ENCODE assay signal across 13 cellular contexts in the genomic region with DNA sequence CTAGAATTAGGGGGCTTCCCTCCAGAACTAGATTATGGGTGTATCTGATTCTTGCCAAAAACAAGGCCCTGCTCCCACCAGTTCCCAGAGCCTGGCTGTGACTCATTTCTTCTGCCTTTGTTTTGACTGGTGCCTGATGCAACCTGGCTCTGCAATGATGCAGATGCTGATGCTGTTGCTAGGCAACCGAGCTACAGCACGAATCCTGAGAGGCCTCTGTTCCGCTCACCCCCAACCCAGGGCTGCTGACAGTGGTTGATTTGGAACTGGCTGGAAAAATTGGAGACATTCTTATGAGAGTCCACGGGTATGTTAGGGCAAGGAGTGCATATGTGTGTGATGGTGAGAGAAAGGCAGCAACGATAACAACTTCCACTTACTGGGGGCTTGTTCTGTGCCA.
DNase-seq lines count a peak whose midpoint lies in the region; ATAC-seq and TF ChIP-seq lines count a peak whose summit lies in the region.
"Had no signal": no experiment of that assay in that cellular context is flagged by ENCODE, and none has a peak within 500 bp of the region (broad histone marks: within the 10 kb centered on the region; RNA-seq: fewer than 3 reads in every experiment).

No MANE protein-coding gene starts in this region.

- H3K23ac ChIP-seq in H9 (ENCODE audit: insufficient read length, low read depth, low read length) (no peak overlapping the region), mesenchymal stem cell (ENCODE audit: low read length in 2 of 2) (no peak overlapping the region)

- H3K4me2 ChIP-seq in H9 (ENCODE audit: insufficient read depth, insufficient read length, low read length), result no peak overlapping the region
- no peak overlapping the region for H3K4me2 ChIP-seq in mesenchymal stem cell (ENCODE audit: low read length, poor library complexity, severe bottlenecking)

- no peaks in the 10 kb centered on the region for H3K36me3 ChIP-seq in mesodermal cell (ENCODE audit: control insufficient read depth, insufficient read depth, low read length)
- no peaks in the 10 kb centered on the region for H3K36me3 ChIP-seq in mesenchymal stem cell (ENCODE audit: control insufficient read depth in 1 of 2, insufficient read depth in 2 of 2, low read depth in 1 of 2, low read length in 2 of 2)
- H3K36me3 ChIP-seq: cardiac muscle cell had no signal

- H2BK120ac ChIP-seq in H9 (ENCODE audit: low read depth, low read length, poor library complexity, severe bottlenecking) (no peak overlapping the region), mesenchymal stem cell (ENCODE audit: low read depth, low read length) (no peak overlapping the region)

- no peak overlapping the region for H3K4me3 Mint-ChIP-seq in H9
- H3K4me3 Mint-ChIP-seq: memory B cell had no signal

- H2BK5ac ChIP-seq in H9 (ENCODE audit: insufficient read length, low read length) (no peak overlapping the region), mesenchymal stem cell (ENCODE audit: low read depth, low read length, poor library complexity, severe bottlenecking) (no peak overlapping the region)

- H3K9me3 ChIP-seq in H9 (ENCODE audit: control insufficient read depth, low read depth, low read length), result no peaks in the 10 kb centered on the region
- no peaks in the 10 kb centered on the region for H3K9me3 ChIP-seq in mesodermal cell (ENCODE audit: control insufficient read depth, low read length)
- no peaks in the 10 kb centered on the region for H3K9me3 ChIP-seq in mesenchymal stem cell (ENCODE audit: control insufficient read depth, low read length)

- H4K8ac ChIP-seq in H9 (replicated peaks; ENCODE audit: insufficient read length, low read depth, low read length) (no peak overlapping the region), mesenchymal stem cell (ENCODE audit: low read length) (no peak overlapping the region)

- H3K27me3 Mint-ChIP-seq in H9 (ENCODE audit: low read depth), result peaks cover 34% of the 10 kb centered on the region

- H3K18ac ChIP-seq in H9 (ENCODE audit: insufficient read length, low read depth, low read length) (no peak overlapping the region), mesenchymal stem cell (ENCODE audit: low read depth in 1 of 2, low read length in 2 of 2) (no peak overlapping the region)

- no peak overlapping the region for H3T11ph ChIP-seq in H9 (ENCODE audit: low read length)

- H2AK5ac ChIP-seq in H9 (ENCODE audit: insufficient read length, low read length) (no peak overlapping the region), mesenchymal stem cell (ENCODE audit: low read length, severe bottlenecking) (no peak overlapping the region)

- H2BK20ac ChIP-seq in H9 (ENCODE audit: low read depth, low read length, poor library complexity, severe bottlenecking), result no peak overlapping the region

- H3K79me1 ChIP-seq in H9 (ENCODE audit: insufficient read depth, low read depth, low read length, poor library complexity, severe bottlenecking) (no peaks in the 10 kb centered on the region), mesenchymal stem cell (replicated peaks; ENCODE audit: low read length, poor library complexity, severe bottlenecking) (no peaks in the 10 kb centered on the region)

- H3K27ac ChIP-seq in H9 (ENCODE audit: insufficient read length, low read depth, low read length), result no peak overlapping the region
- peak overlapping the region; percentile 29 for H3K27ac ChIP-seq in mesodermal cell (ENCODE audit: low read depth, low read length, severe bottlenecking)
- no peak overlapping the region for H3K27ac ChIP-seq in mesenchymal stem cell (ENCODE audit: low read length, poor library complexity, severe bottlenecking)
- H3K27ac ChIP-seq: cardiac muscle cell, skin epidermis had no signal

- no peak overlapping the region for H3K56ac ChIP-seq in H9 (ENCODE audit: insufficient read length, low read depth, low read length)

- H3K79me2 ChIP-seq in H9 (ENCODE audit: insufficient read depth, low read length), result no peaks in the 10 kb centered on the region

- H3K9ac ChIP-seq in H9 (ENCODE audit: extremely low read depth, insufficient read length, low read length), result no peak overlapping the region
- no peak overlapping the region for H3K9ac ChIP-seq in mesenchymal stem cell (ENCODE audit: low read length)

- H3K27ac Mint-ChIP-seq in H9, result no peak overlapping the region; a peak in 1 of 7 replicates
- H3K27ac Mint-ChIP-seq: memory B cell had no signal

- H4K20me1 ChIP-seq in H9 (ENCODE audit: control insufficient read depth, insufficient read depth, insufficient read length), result no peaks in the 10 kb centered on the region

- H3K4ac ChIP-seq in H9 (ENCODE audit: low read depth, low read length) (no peak overlapping the region), mesenchymal stem cell (ENCODE audit: low read depth in 1 of 2, low read length in 2 of 2) (no peak overlapping the region)

- H4K91ac ChIP-seq in H9 (ENCODE audit: insufficient read length, low read depth, low read length) (no peak overlapping the region), mesenchymal stem cell (ENCODE audit: low read length) (no peak overlapping the region)

- ATAC-seq in HG02981 (IDR thresholded peaks at IDR 0.05; ENCODE audit: unreplicated experiment) (no peak), HG02588 (IDR thresholded peaks at IDR 0.05; ENCODE audit: unreplicated experiment) (no peak)

- H3K9me3 Mint-ChIP-seq in H9, result no peaks in the 10 kb centered on the region
- H3K9me3 Mint-ChIP-seq: memory B cell had no signal

- H3K27me3 ChIP-seq in H9 (ENCODE audit: insufficient read depth, low read length), result no peaks in the 10 kb centered on the region
- H3K27me3 ChIP-seq in mesenchymal stem cell (ENCODE audit: control insufficient read depth in 1 of 2, insufficient read depth in 1 of 2, low read length in 2 of 2), result peaks cover 0 to 7% of the 10 kb centered on the region in 2 experiments

- DNase-seq in DMS53 (lab: John Stamatoyannopoulos, UW) (peak; percentile 98), H9 (peak; percentile 32), amygdala (lab: John Stamatoyannopoulos, UW) (peak in 53 of 56 donors; percentile 21 to 93 (median 70)), NCI-H146 (lab: John Stamatoyannopoulos, UW) (no peak), mesenchymal stem cell (no peak)
- DNase-seq: DMS79, NCI-H2029 had no signal

- no peak overlapping the region for H3K4me3 ChIP-seq in mesodermal cell (ENCODE audit: extremely low read depth, insufficient read depth, low read length, poor library complexity, severe bottlenecking)
- H3K4me3 ChIP-seq in mesenchymal stem cell (ENCODE audit: insufficient read depth in 1 of 2, low read depth in 1 of 2, low read length in 2 of 2), result no peak overlapping the region
- H3K4me3 ChIP-seq: cardiac muscle cell, skin epidermis had no signal

- no peak overlapping the region for H3K14ac ChIP-seq in H9 (ENCODE audit: insufficient read depth, low read length)
- H3K14ac ChIP-seq in mesenchymal stem cell (ENCODE audit: low read length in 2 of 2), result no peak overlapping the region

- H3K23me2 ChIP-seq in H9 (ENCODE audit: insufficient read length, low read depth, low read length, poor library complexity, severe bottlenecking), result no peaks in the 10 kb centered on the region

- H2BK12ac ChIP-seq in H9 (ENCODE audit: insufficient read length, low read depth, low read length) (no peak overlapping the region), mesenchymal stem cell (ENCODE audit: low read length in 2 of 2) (no peak overlapping the region)

- no peak overlapping the region for H4K5ac ChIP-seq in H9 (ENCODE audit: insufficient read length, low read depth, low read length)

- H2BK15ac ChIP-seq in H9 (ENCODE audit: low read depth, low read length) (no peak overlapping the region), mesenchymal stem cell (ENCODE audit: low read depth, poor library complexity, severe bottlenecking) (no peak overlapping the region)

- no peak overlapping the region for H2AFZ ChIP-seq in H9 (ENCODE audit: low read length)
- no peak overlapping the region for H2AFZ ChIP-seq in mesenchymal stem cell (ENCODE audit: low read depth, low read length)

- no peaks in the 10 kb centered on the region for H3K4me1 ChIP-seq in H9 (ENCODE audit: insufficient read depth, low read length)
- no peaks in the 10 kb centered on the region for H3K4me1 ChIP-seq in mesodermal cell (ENCODE audit: control insufficient read depth, insufficient read depth, low read length, poor library complexity, severe bottlenecking)
- H3K4me1 ChIP-seq in mesenchymal stem cell (ENCODE audit: control insufficient read depth, insufficient read depth, low read depth, low read length), result no peaks in the 10 kb centered on the region

- H3K36me3 Mint-ChIP-seq in H9 (ENCODE audit: insufficient read depth in 1 of 3, low read depth in 3 of 3), result no peaks in the 10 kb centered on the region
- H3K36me3 Mint-ChIP-seq: memory B cell had no signal

- TF ChIP-seq CTCF in H9 (conservative IDR thresholded peaks at IDR 0.05), result no peak

- no CpG with 5 or more reads among the region's 5 CpGs for WGBS in H9 (ENCODE audit: extremely low coverage, insufficient read length, low lambda C conversion rate)
- 43 to 66% methylated on average over 2 to 3 of the region's 5 CpGs for WGBS in mesodermal cell (ENCODE audit: insufficient coverage in 2 of 2), 2 experiments
- WGBS in mesenchymal stem cell, result 40% methylated on average over 3 of the region's 5 CpGs

- H3K4me1 Mint-ChIP-seq in H9, result peaks cover 0 to 2% of the 10 kb centered on the region in 2 experiments; a peak in 1 of 4 replicates
- H3K4me1 Mint-ChIP-seq: memory B cell had no signal

Comparison
In these comparisons a context has a peak if more than half of its experiments do, and no peak if none do; other contexts are left out.
1. DNase-seq: peak in DMS53 (single experiment), H9 (single experiment) and amygdala (53 of 56); none in NCI-H146 (single experiment) and mesenchymal stem cell (single experiment).